8 cellular contexts compared by ENCODE assay signal in genomic region chr13:40789275-40790231, GRCh38. TPM values are rescaled to one million over a fixed set of nuclear protein-coding genes. Genes with fewer than 3 reads are reported as not detected.
DNase-seq lines count a peak whose midpoint lies in the region; ATAC-seq, FAIRE-seq and TF ChIP-seq lines count a peak whose summit lies in the region.

SLC25A15 (plus strand) TSS chr13:40789611; CDS start chr13:40793227, 3,616 bp downstream.

- no peak for TF ChIP-seq EP300 in suprapubic skin (IDR thresholded peaks at IDR 0.05)

- H4K8ac ChIP-seq in neuronal stem cell (ENCODE audit: low read depth, low read length), result peak within 1 kb of the TSS; percentile 17

- H3K14ac ChIP-seq in neuronal stem cell (ENCODE audit: low read length), result peak within 1 kb of the TSS; percentile 71

- no peak within 1 kb of the TSS for H2BK120ac ChIP-seq in neuronal stem cell (ENCODE audit: low read depth, low read length)

- peaks cover 6% of the 10 kb centered on the region for H3K79me1 ChIP-seq in neuronal stem cell (ENCODE audit: low read depth, low read length)

- H2BK12ac ChIP-seq in neuronal stem cell (ENCODE audit: low read length), result peak within 1 kb of the TSS; percentile 46

- peak within 1 kb of the TSS; percentile 98 for H3K23ac ChIP-seq in neuronal stem cell (ENCODE audit: low read depth, low read length, poor library complexity)

- H3K27me3 ChIP-seq in SJCRH30 (no peaks in the 10 kb centered on the region), neuronal stem cell (ENCODE audit: control insufficient read depth in 3 of 3, insufficient read depth in 3 of 3, low read depth in 1 of 3, low read length in 3 of 3) (no peaks in the 10 kb centered on the region), suprapubic skin (no peaks in the 10 kb centered on the region)

- TF ChIP-seq POLR2A in suprapubic skin (IDR thresholded peaks at IDR 0.05), result peak in 1 of 2 donors; percentile 20

- peak within 1 kb of the TSS; percentile 87 for H2BK5ac ChIP-seq in neuronal stem cell (ENCODE audit: low read length)

- H3K4me2 ChIP-seq in neuronal stem cell (ENCODE audit: insufficient read depth, low read length, poor library complexity, severe bottlenecking), result peak within 1 kb of the TSS; percentile 80

- H3K27ac ChIP-seq in SJCRH30 (peak within 1 kb of the TSS; percentile 81), neuronal stem cell (replicated peaks; ENCODE audit: low read length) (peak within 1 kb of the TSS; percentile 83), suprapubic skin (peak within 1 kb of the TSS; percentile 85)

- peak within 1 kb of the TSS; percentile 98 for H3K9ac ChIP-seq in neuronal stem cell (ENCODE audit: low read depth, low read length, poor library complexity)

- H3K4me1 ChIP-seq in SJCRH30 (peaks cover 2% of the 10 kb centered on the region; the same call in 1 of the 2 replicates), neuronal stem cell (ENCODE audit: control insufficient read depth in 2 of 2, insufficient read depth in 1 of 2, low read depth in 1 of 2, low read length in 2 of 2) (peaks cover 2% of the 10 kb centered on the region in 2 donors), suprapubic skin (peaks cover 15% of the 10 kb centered on the region)

- H4K91ac ChIP-seq in neuronal stem cell (ENCODE audit: low read depth, low read length, poor library complexity), result peak within 1 kb of the TSS; percentile 92

- H2AFZ ChIP-seq in neuronal stem cell (ENCODE audit: low read length), result peak within 1 kb of the TSS; percentile 100

- H2AK5ac ChIP-seq in neuronal stem cell (ENCODE audit: low read depth, low read length), result peak within 1 kb of the TSS; percentile 81

- FAIRE-seq in frontal cortex (lab: Jason Lieb, UNC), result no peak

- DNase-seq in EL (peak; percentile 86), HuH-7 (ENCODE audit: low spot score) (peak; percentile 75), SJCRH30 (peak; percentile 87 to 88), frontal cortex (ENCODE audit: low spot score in 2 of 2) (peak; percentile 79 to 84), neuronal stem cell (ENCODE audit: low spot score) (peak; percentile 71), suprapubic skin (ENCODE audit: low spot score in 2 of 2) (peak; percentile 83 to 84)
- DNase-seq in activated naive CD4-positive, alpha-beta T cell (lab: John Stamatoyannopoulos, UW), result peak; percentile 31 to 73 (median 42)

- H3K4ac ChIP-seq in neuronal stem cell (ENCODE audit: low read length), result no peak within 1 kb of the TSS

- H3K4me3 ChIP-seq in SJCRH30, result peak within 1 kb of the TSS; percentile 77
- peak within 1 kb of the TSS; percentile 84 to 95 for H3K4me3 ChIP-seq in neuronal stem cell (ENCODE audit: low read length in 2 of 2)
- H3K4me3 ChIP-seq in suprapubic skin, result peak within 1 kb of the TSS; percentile 73

- peak within 1 kb of the TSS; percentile 49 for H2BK15ac ChIP-seq in neuronal stem cell (ENCODE audit: low read length)

- peak; percentile 83 for ATAC-seq in GM21515 (IDR thresholded peaks at IDR 0.05; ENCODE audit: unreplicated experiment)

- H3K9me3 ChIP-seq in SJCRH30 (replicated peaks) (no peaks in the 10 kb centered on the region), neuronal stem cell (replicated peaks in 1 of 2; ENCODE audit: control insufficient read depth in 2 of 2, insufficient read depth in 1 of 2, low read depth in 1 of 2, low read length in 2 of 2) (no peaks in the 10 kb centered on the region), suprapubic skin (no peaks in the 10 kb centered on the region)

- H3K36me3 ChIP-seq in SJCRH30 (no peaks in the 10 kb centered on the region), neuronal stem cell (replicated peaks in 1 of 2; ENCODE audit: control insufficient read depth in 2 of 2, insufficient read depth in 2 of 2, low read length in 2 of 2) (peaks cover 6 to 22% of the 10 kb centered on the region in 2 donors), suprapubic skin (peaks cover 2% of the 10 kb centered on the region)

- TF ChIP-seq CTCF in suprapubic skin (IDR thresholded peaks at IDR 0.05), result peak in 1 of 2 donors; percentile 13

- WGBS in neuronal stem cell (ENCODE audit: extremely low coverage in 2 of 2, insufficient read length in 2 of 2, insufficient replicate concordance in 1 of 2), 2 donors, result no CpG with 5 or more reads among the region's 105 CpGs
- WGBS in suprapubic skin, result 4% methylated on average over 18 of the region's 105 CpGs

- H3K18ac ChIP-seq in neuronal stem cell (ENCODE audit: low read length), result peak within 1 kb of the TSS; percentile 97

RNA-seq across cellular contexts. Expression of gene SLC25A15, which starts in this region (rescaled TPM):
- total RNA-seq in SJCRH30 (2014; rRNA removed; shearing (Covaris generic)), result 29.6 and 31.5 TPM in 2 replicates
- total RNA-seq in frontal cortex, result 22.4 TPM
- polyA plus RNA-seq in neuronal stem cell (2013, experiment 1 of 2), result 17.6 TPM
- 16.8 TPM for polyA plus RNA-seq in neuronal stem cell (2013, experiment 2 of 2)
- total RNA-seq in suprapubic skin, result 10 to 100 TPM in 1 of 4 donors, 1 to 10 TPM in 3; 4.2 to 12.1 (median 6.6) TPM

Comparison
In these comparisons a context has a peak if more than half of its experiments do, and no peak if none do; other contexts are left out.
1. Peak in every context shown above with its lines: DNase-seq, ATAC-seq, H3K4me3 ChIP-seq and H3K27ac ChIP-seq.